ENCODE assay signal across 22 cellular contexts in genomic region chr16:86314402-86315025, GRCh38.
"Had no signal": no experiment of that assay in that cellular context is flagged by ENCODE, and none has a peak within 500 bp of the region (broad histone marks: within the 10 kb centered on the region; RNA-seq: fewer than 3 reads in every experiment).

No MANE protein-coding gene starts in this region.

- H3K36me3 Mint-ChIP-seq: activated naive CD4-positive, alpha-beta T cell treated with anti-CD3 and anti-CD28 coated beads, Interleukin-2, amount 50 U/mL, for 72 hours had no signal

- H3K4me1 Mint-ChIP-seq: activated naive CD8-positive, alpha-beta T cell treated with anti-CD3 and anti-CD28 coated beads, Interleukin-2, amount 50 U/mL, for 24 hours had no signal

- DNase-seq: activated CD4-positive, alpha-beta T cell treated with anti-CD3 and anti-CD28 coated beads for 4 hours; activated CD8-positive, alpha-beta memory T cell treated with anti-CD3 and anti-CD28 coated beads, Interleukin-2, amount 50 U/mL, for 4 hours; activated CD8-positive, alpha-beta T cell treated with anti-CD3 and anti-CD28 coated beads for 36 hours; activated naive CD4-positive, alpha-beta T cell treated with Interleukin-2 at 50 U/mL for 16 hours; activated naive CD8-positive, alpha-beta T cell treated with anti-CD3 and anti-CD28 coated beads, Interleukin-2, amount 50 U/mL, for 24 hours; amniotic stem cell; body of pancreas; central memory CD4-positive, alpha-beta T cell; MG63; NCI-H1105; NCI-H1436; NCI-H1694 treated with DMSO at 0.1 percent for 48 hours; NCI-H2029 treated with DMSO at 0.1 percent for 48 hours; NCI-H510A treated with DMSO at 0.1 percent for 48 hours; NCI-H69; PC-3; SIG-M5; T-helper 1 cell had no signal

- H3K9me3 Mint-ChIP-seq: activated CD8-positive, alpha-beta T cell treated with anti-CD3 and anti-CD28 coated beads for 36 hours; activated naive CD4-positive, alpha-beta T cell treated with anti-CD3 and anti-CD28 coated beads, Interleukin-2, amount 50 U/mL, for 72 hours; activated naive CD8-positive, alpha-beta T cell treated with anti-CD3 and anti-CD28 coated beads, Interleukin-2, amount 50 U/mL, for 24 hours had no signal

- H3K4me3 Mint-ChIP-seq: activated CD8-positive, alpha-beta T cell treated with anti-CD3 and anti-CD28 coated beads for 36 hours; activated naive CD8-positive, alpha-beta T cell treated with anti-CD3 and anti-CD28 coated beads, Interleukin-2, amount 50 U/mL, for 24 hours had no signal

- H3K9me3 ChIP-seq: ascending aorta, body of pancreas, MG63 had no signal

- H3K36me3 ChIP-seq: ascending aorta, MG63 had no signal

- H3K27ac ChIP-seq: ascending aorta, body of pancreas, SK-N-MC had no signal

- H3K27me3 ChIP-seq: ascending aorta, body of pancreas, MG63 had no signal

- ATAC-seq: activated CD4-positive, CD25-positive, alpha-beta regulatory T cell treated with anti-CD3 and anti-CD28 coated beads, Interleukin-2, amount 50 U/mL, for 24 hours; activated CD8-positive, alpha-beta T cell treated with anti-CD3 and anti-CD28 coated beads for 36 hours; activated naive CD4-positive, alpha-beta T cell treated with anti-CD3 and anti-CD28 coated beads, Interleukin-2, amount 50 U/mL, for 72 hours; activated naive CD8-positive, alpha-beta T cell treated with anti-CD3 and anti-CD28 coated beads, Interleukin-2, amount 50 U/mL, for 24 hours; body of pancreas; PC-3 had no signal

- H3K4me3 ChIP-seq: ascending aorta, body of pancreas, MG63, SK-N-MC had no signal

- H3K4me1 ChIP-seq: ascending aorta, body of pancreas had no signal

- H3K27ac Mint-ChIP-seq: activated CD8-positive, alpha-beta T cell treated with anti-CD3 and anti-CD28 coated beads for 36 hours; activated naive CD4-positive, alpha-beta T cell treated with anti-CD3 and anti-CD28 coated beads, Interleukin-2, amount 50 U/mL, for 72 hours; activated naive CD8-positive, alpha-beta T cell treated with anti-CD3 and anti-CD28 coated beads, Interleukin-2, amount 50 U/mL, for 24 hours had no signal
